Comparison of ENCODE assay signal across 8 cellular contexts in genomic region chr16:81889896-81890634, GRCh38.
DNase-seq lines count a peak whose midpoint lies in the region; ATAC-seq and TF ChIP-seq lines count a peak whose summit lies in the region.

No MANE protein-coding gene starts in this region.

- no peaks in the 10 kb centered on the region for H3K9me3 ChIP-seq in CD4-positive, CD25-positive, alpha-beta regulatory T cell (ENCODE audit: control insufficient read depth in 2 of 2, low read length in 2 of 2)
- no peaks in the 10 kb centered on the region for H3K9me3 ChIP-seq in lung (ENCODE audit: control insufficient read depth in 2 of 2, insufficient read depth in 1 of 2, low read length in 1 of 2)

- ATAC-seq in CD4-positive, CD25-positive, alpha-beta regulatory T cell (ENCODE audit: low read depth in 2 of 2), result peak in 1 of 2 donors; percentile 42
- peak; percentile 41 for ATAC-seq in lung (ENCODE audit: insufficient read depth, low FRiP score)
- no peak for ATAC-seq in GM21528 (IDR thresholded peaks at IDR 0.05; ENCODE audit: low FRiP score, unreplicated experiment)

- peak; percentile 59 for TF ChIP-seq CTCF in GM20000 (IDR thresholded peaks at IDR 0.05; ENCODE audit: extremely low read depth, missing control alignments)
- TF ChIP-seq CTCF in lung (IDR thresholded peaks at IDR 0.05; ENCODE audit: control extremely low read depth, extremely low read depth), result peak; percentile 83

- DNase-seq in CD4-positive, CD25-positive, alpha-beta regulatory T cell, result peak; percentile 17 to 63 (median 37)
- DNase-seq in GM20000 (ENCODE audit: low spot score), result peak; percentile 69
- DNase-seq in NCI-H2196 (lab: John Stamatoyannopoulos, UW; ENCODE audit: unreplicated experiment), result peak; percentile 56
- DNase-seq in activated CD4-positive, alpha-beta T cell treated with anti-CD3 and anti-CD28 coated beads for 4 hours, result peak; percentile 29 to 54
- DNase-seq in dedifferentiated amniotic fluid mesenchymal stem cell (ENCODE audit: extremely low spot score), result peak; percentile 47
- DNase-seq in lung (ENCODE audit: low spot score), result peak; percentile 68
- peak; percentile 8 for DNase-seq in stimulated activated CD8-positive, alpha-beta memory T cell treated with anti-CD3 and anti-CD28 coated beads, Interleukin-12 subunit alpha, Interleukin-12 subunit beta, amount 100 ng/mL, for 4 hours (ENCODE audit: low read depth)

- no peaks in the 10 kb centered on the region for H3K36me3 Mint-ChIP-seq in CD4-positive, CD25-positive, alpha-beta regulatory T cell

- H3K4me3 Mint-ChIP-seq in CD4-positive, CD25-positive, alpha-beta regulatory T cell, result no peak overlapping the region

- H3K36me3 ChIP-seq in CD4-positive, CD25-positive, alpha-beta regulatory T cell (ENCODE audit: control insufficient read depth, insufficient read depth, low read length), result no peaks in the 10 kb centered on the region
- H3K36me3 ChIP-seq in lung (ENCODE audit: control insufficient read depth in 2 of 2, insufficient read depth in 2 of 2, low read length in 2 of 2), result peaks cover 0 to 4% of the 10 kb centered on the region in 2 donors

- H3K27me3 Mint-ChIP-seq in CD4-positive, CD25-positive, alpha-beta regulatory T cell, result no peaks in the 10 kb centered on the region

- H3K9me3 Mint-ChIP-seq in CD4-positive, CD25-positive, alpha-beta regulatory T cell, result no peaks in the 10 kb centered on the region

- H3K27ac Mint-ChIP-seq in CD4-positive, CD25-positive, alpha-beta regulatory T cell, result no peak overlapping the region

- H3K27me3 ChIP-seq in CD4-positive, CD25-positive, alpha-beta regulatory T cell (ENCODE audit: control insufficient read depth, insufficient read depth, low read length), result no peaks in the 10 kb centered on the region
- no peaks in the 10 kb centered on the region for H3K27me3 ChIP-seq in lung (ENCODE audit: control insufficient read depth, insufficient read depth)

- H3K4me3 ChIP-seq in CD4-positive, CD25-positive, alpha-beta regulatory T cell (ENCODE audit: low read depth, low read length), result no peak overlapping the region
- no peak overlapping the region for H3K4me3 ChIP-seq in lung

- no peaks in the 10 kb centered on the region for H3K4me1 ChIP-seq in CD4-positive, CD25-positive, alpha-beta regulatory T cell (ENCODE audit: control insufficient read depth, insufficient read depth, low read length, poor library complexity, severe bottlenecking)
- no peaks in the 10 kb centered on the region for H3K4me1 ChIP-seq in lung (ENCODE audit: control insufficient read depth in 2 of 2, insufficient read depth in 2 of 2, low read length in 2 of 2)

- H3K27ac ChIP-seq in CD4-positive, CD25-positive, alpha-beta regulatory T cell (ENCODE audit: insufficient read depth, low read length, poor library complexity, severe bottlenecking), result no peak overlapping the region
- H3K27ac ChIP-seq in lung (ENCODE audit: low read depth in 1 of 2, low read length in 1 of 2), result no peak overlapping the region

- 75 to 81% methylated on average over 11 of the region's 11 CpGs for WGBS in lung, 2 donors

- peaks cover 0 to 2% (median 0%) of the 10 kb centered on the region in 4 donors for H3K4me1 Mint-ChIP-seq in CD4-positive, CD25-positive, alpha-beta regulatory T cell

Comparison
In these comparisons a context has a peak if more than half of its experiments do, and no peak if none do; other contexts are left out.
1. DNase-seq: peak in every context shown above with its lines; median percentile 69 in GM20000; 68 in lung; 56 in NCI-H2196; 47 in dedifferentiated amniotic fluid mesenchymal stem cell; 42 in activated CD4-positive, alpha-beta T cell treated with anti-CD3 and anti-CD28 coated beads for 4 hours; 37 in CD4-positive, CD25-positive, alpha-beta regulatory T cell; 8 in stimulated activated CD8-positive, alpha-beta memory T cell treated with anti-CD3 and anti-CD28 coated beads, Interleukin-12 subunit alpha, Interleukin-12 subunit beta, amount 100 ng/mL, for 4 hours.